ENCODE assay signal across 8 cellular contexts in genomic region chr17:39573447-39574298, GRCh38. TPM values are rescaled to one million over a fixed set of nuclear protein-coding genes. Genes with fewer than 3 reads are reported as not detected.
DNase-seq lines count a peak whose midpoint lies in the region; ATAC-seq, FAIRE-seq and TF ChIP-seq lines count a peak whose summit lies in the region.

No MANE protein-coding gene starts in this region.

- H3F3A ChIP-seq in neural cell (ENCODE audit: insufficient read depth, low read length, poor library complexity, severe bottlenecking), result no peaks in the 10 kb centered on the region

- H3K9me2 ChIP-seq in neural cell (ENCODE audit: insufficient read depth, low read length), result no peaks in the 10 kb centered on the region

- no peak for ATAC-seq in GM19463 (IDR thresholded peaks at IDR 0.05; ENCODE audit: unreplicated experiment)

- H3K4me1 Mint-ChIP-seq in activated naive CD4-positive, alpha-beta T cell treated with anti-CD3 and anti-CD28 coated beads for 36 hours (ENCODE audit: low read depth), result peaks cover 5% of the 10 kb centered on the region

- intact Hi-C loops in activated naive CD4-positive, alpha-beta T cell treated with anti-CD3 and anti-CD28 coated beads for 36 hours (cut with micrococcal nuclease), result no loop called here
- intact Hi-C loops in uterus (cut with DNase I; ENCODE audit: low total_unique reads), result no loop called here

- TF ChIP-seq POLR2A in GM12892 (IDR thresholded peaks at IDR 0.05; ENCODE audit: low read depth, low read length) (no peak), uterus (IDR thresholded peaks at IDR 0.05) (peak in 1 of 2 donors; percentile 36)

- peak overlapping the region; percentile 69 for H3K9ac ChIP-seq in neural cell (ENCODE audit: low read length)

- no peaks in the 10 kb centered on the region for H4K20me1 ChIP-seq in neural cell (ENCODE audit: insufficient read depth)

- peak overlapping the region; percentile 68 for H3K4me2 ChIP-seq in neural cell (ENCODE audit: low read length)

- H3K27ac ChIP-seq in neural cell (ENCODE audit: low read length) (peak overlapping the region; percentile 16), uterus (peak overlapping the region; percentile 65 to 70)

- no peak for TF ChIP-seq RAD21 in neural cell (conservative IDR thresholded peaks at IDR 0.05)

- peak overlapping the region; percentile 40 for H2AFZ ChIP-seq in neural cell (ENCODE audit: low read depth, low read length)

- H3K9me3 ChIP-seq in neural cell (ENCODE audit: low read length), result no peaks in the 10 kb centered on the region
- no peaks in the 10 kb centered on the region for H3K9me3 ChIP-seq in uterus

- no peak for DNase-seq in AG04449 (ENCODE audit: low read depth, low spot score)
- DNase-seq in GM12892 (ENCODE audit: insufficient read length), result peak; percentile 73
- DNase-seq in NCI-H526 treated with DMSO at 0.1 percent for 48 hours (lab: John Stamatoyannopoulos, UW), result peak; percentile 22
- peak; percentile 55 for DNase-seq in activated naive CD4-positive, alpha-beta T cell treated with anti-CD3 and anti-CD28 coated beads for 36 hours
- DNase-seq in foreskin melanocyte, result peak; percentile 69
- DNase-seq in uterus, result peak; percentile 42 to 73

- H3K9me3 Mint-ChIP-seq in activated naive CD4-positive, alpha-beta T cell treated with anti-CD3 and anti-CD28 coated beads for 36 hours, result peaks cover 6% of the 10 kb centered on the region

- H3K79me2 ChIP-seq in neural cell (replicated peaks; ENCODE audit: insufficient read depth, low read length), result no peaks in the 10 kb centered on the region

- no peak overlapping the region for H3K27ac Mint-ChIP-seq in activated naive CD4-positive, alpha-beta T cell treated with anti-CD3 and anti-CD28 coated beads for 36 hours

- TF ChIP-seq CTCF in AG04449 (IDR thresholded peaks at IDR 0.05; ENCODE audit: insufficient read depth, low read length, missing control alignments) (no peak), neural cell (IDR thresholded peaks at IDR 0.05; ENCODE audit: poor library complexity, severe bottlenecking) (no peak), uterus (IDR thresholded peaks at IDR 0.05) (no peak)

- H3K4me1 ChIP-seq in uterus, result no peaks in the 10 kb centered on the region

- POLR2A ChIA-PET in AG04449 (lab: Yijun Ruan, JAX), result interaction anchor here (0.6 to 1.1 kb wide), 2 partner anchors 88 to 302 kb away, joined by 3 read pairs; no protein-coding TSS in a partner anchor

- peak; percentile 21 for TF ChIP-seq EP300 in neural cell (conservative IDR thresholded peaks at IDR 0.05; ENCODE audit: poor library complexity, severe bottlenecking)

- H3K27me3 ChIP-seq in neural cell (ENCODE audit: insufficient read depth, low read depth, low read length) (no peaks in the 10 kb centered on the region), uterus (no peaks in the 10 kb centered on the region)

- peak; percentile 40 for FAIRE-seq in GM12892 (lab: Jason Lieb, UNC)

- H3K4me3 Mint-ChIP-seq in activated naive CD4-positive, alpha-beta T cell treated with anti-CD3 and anti-CD28 coated beads for 36 hours, result peak overlapping the region; percentile 82

- H3K4me3 ChIP-seq in AG04449 (ENCODE audit: low read depth, low read length), result peak overlapping the region; percentile 66
- H3K4me3 ChIP-seq in neural cell (ENCODE audit: low read length), result peak overlapping the region; percentile 73
- H3K4me3 ChIP-seq in uterus, result peak overlapping the region; percentile 53 to 56

- peaks cover 21% of the 10 kb centered on the region for H3K36me3 Mint-ChIP-seq in activated naive CD4-positive, alpha-beta T cell treated with anti-CD3 and anti-CD28 coated beads for 36 hours (ENCODE audit: low read depth)

- H3K36me3 ChIP-seq in neural cell (ENCODE audit: insufficient read depth, low read length), result no peaks in the 10 kb centered on the region
- H3K36me3 ChIP-seq in uterus, result no peaks in the 10 kb centered on the region

- H3K27me3 Mint-ChIP-seq in activated naive CD4-positive, alpha-beta T cell treated with anti-CD3 and anti-CD28 coated beads for 36 hours (ENCODE audit: low read depth), result peaks cover 10% of the 10 kb centered on the region

- CTCF ChIA-PET in AG04449 (lab: Yijun Ruan, JAX), result interaction anchor here (0.8 to 2.1 kb wide), 5 partner anchors 9 to 50 kb away, joined by 3 to 11 read pairs (median 4); no protein-coding TSS in a partner anchor
- CTCF ChIA-PET in activated naive CD4-positive, alpha-beta T cell treated with anti-CD3 and anti-CD28 coated beads for 36 hours (lab: Charles Lee), result interaction anchor here (0.6 to 1.8 kb wide), 3 partner anchors 25 to 324 kb away, joined by 3 to 5 read pairs (median 4); no protein-coding TSS in a partner anchor

TF ChIP-seq in neural cell, 6 proteins besides CTCF, POLR2A, EP300 and RAD21:
- TF ChIP-seq EZH2 (IDR thresholded peaks at IDR 0.05; ENCODE audit: borderline replicate concordance, insufficient read depth, low read length, poor library complexity, severe bottlenecking), result no peak
- TF ChIP-seq SMC3 (conservative IDR thresholded peaks at IDR 0.05; ENCODE audit: poor library complexity), result no peak
- no peak for TF ChIP-seq REST (IDR thresholded peaks at IDR 0.05; ENCODE audit: borderline replicate concordance)
- TF ChIP-seq MXI1 (conservative IDR thresholded peaks at IDR 0.05; ENCODE audit: poor library complexity, severe bottlenecking), result peak; percentile 73
- TF ChIP-seq TAF1 (IDR thresholded peaks at IDR 0.05; ENCODE audit: low read depth), result no peak
- TF ChIP-seq POLR2AphosphoS5 (IDR thresholded peaks at IDR 0.05), result no peak

RNA-seq across cellular contexts. Expression of gene NEUROD2, which starts 34.0 kb away (rescaled TPM):
- polyA plus RNA-seq in GM12892 (2012; ENCODE audit: missing spikeins), result 0.04 TPM
- not detected for total RNA-seq in activated naive CD4-positive, alpha-beta T cell treated with anti-CD3 and anti-CD28 coated beads for 36 hours
- polyA plus RNA-seq in neural cell, result not detected in 2 replicates
- not detected in 2 replicates for polyA minus RNA-seq in neural cell
- total RNA-seq in uterus, result not detected

RNA-seq across cellular contexts. Expression of gene PPP1R1B, which starts 53.1 kb away (rescaled TPM):
- polyA plus RNA-seq in GM12892 (2012; ENCODE audit: missing spikeins), result not detected
- total RNA-seq in activated naive CD4-positive, alpha-beta T cell treated with anti-CD3 and anti-CD28 coated beads for 36 hours, result under 1 TPM in 1 of 2 experiments, not detected in 1; 0.14 TPM
- polyA plus RNA-seq in neural cell, result 1.8 and 3.5 TPM in 2 replicates
- polyA minus RNA-seq in neural cell, result 1.2 and 2.9 TPM in 2 replicates
- 10 to 100 TPM in 1 of 4 donors, under 1 TPM in 3; 0.26 to 22.0 (median 0.68) TPM for total RNA-seq in uterus
